In the genomic region with DNA sequence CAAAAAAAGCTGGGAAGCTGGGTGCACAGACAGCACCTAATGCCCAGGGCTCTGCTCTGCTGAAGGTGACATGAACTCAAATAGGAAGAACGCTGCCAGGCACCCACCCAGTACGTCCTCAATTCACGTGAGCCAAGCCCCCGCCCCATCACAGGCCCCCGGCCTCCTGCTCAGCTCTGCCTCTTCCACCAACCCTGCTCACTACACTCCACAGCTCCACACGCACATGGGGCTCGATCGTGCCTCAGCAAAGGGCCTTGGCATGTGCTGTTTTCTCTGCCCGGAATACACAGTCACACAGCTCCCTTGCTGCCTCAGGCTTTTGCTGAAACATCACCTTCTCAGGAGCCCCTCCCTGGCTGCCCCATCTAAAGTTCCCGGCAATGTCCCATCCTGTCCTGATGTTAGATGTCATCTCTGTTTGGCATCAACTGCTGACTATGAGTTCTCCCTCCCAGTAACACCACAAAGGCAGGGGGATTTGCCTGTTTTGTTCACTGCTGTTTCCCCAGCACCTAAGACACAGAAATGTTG, we compare ENCODE assay signal across 11 cellular contexts. TPM values are rescaled to one million over a fixed set of nuclear protein-coding genes. Genes with fewer than 3 reads are reported as not detected.
DNase-seq lines count a peak whose midpoint lies in the region; TF ChIP-seq lines count a peak whose summit lies in the region.
"Had no signal": no experiment of that assay in that cellular context is flagged by ENCODE, and none has a peak within 500 bp of the region (broad histone marks: within the 10 kb centered on the region; RNA-seq: fewer than 3 reads in every experiment).

No MANE protein-coding gene starts in this region.

- H3K27me3 ChIP-seq in PC-9 (ENCODE audit: insufficient read depth, low read depth) (no peaks in the 10 kb centered on the region), spleen (replicated peaks in 1 of 7) (no peaks in the 10 kb centered on the region), esophagus squamous epithelium (no peaks in the 10 kb centered on the region)
- H3K27me3 ChIP-seq: cardiac muscle cell had no signal

- H3K79me2 ChIP-seq in PC-9 (ENCODE audit: low read depth): peaks cover 39% of the 10 kb centered on the region

- no peaks in the 10 kb centered on the region for H3K9me3 ChIP-seq in PC-9 (ENCODE audit: insufficient read depth, low read depth)
- H3K9me3 ChIP-seq in spleen: peaks cover 0 to 6% (median 0%) of the 10 kb centered on the region in 8 donors
- no peaks in the 10 kb centered on the region for H3K9me3 ChIP-seq in esophagus squamous epithelium

- peaks cover 28% of the 10 kb centered on the region for H4K20me1 ChIP-seq in PC-9 (ENCODE audit: insufficient read depth)

- H3K36me3 ChIP-seq in PC-9 (ENCODE audit: low read depth): peaks cover 23% of the 10 kb centered on the region; the same call in 1 of the 2 replicates
- H3K36me3 ChIP-seq in spleen: peaks cover 4 to 54% (median 42%) of the 10 kb centered on the region in 6 donors
- peaks cover 19 to 48% (median 33%) of the 10 kb centered on the region in 3 donors for H3K36me3 ChIP-seq in esophagus squamous epithelium

- H3K36me3 Mint-ChIP-seq in activated naive CD4-positive, alpha-beta T cell treated with anti-CD3 and anti-CD28 coated beads, Interleukin-2, amount 10 ng/mL, durations not matched to agents 7 days and 5 days: peaks cover 52% of the 10 kb centered on the region
- H3K36me3 Mint-ChIP-seq in endothelial cell (ENCODE audit: low read depth, unreplicated experiment): peaks cover 28% of the 10 kb centered on the region

- no peaks in the 10 kb centered on the region for H3K27me3 Mint-ChIP-seq in activated naive CD4-positive, alpha-beta T cell treated with anti-CD3 and anti-CD28 coated beads, Interleukin-2, amount 10 ng/mL, durations not matched to agents 7 days and 5 days
- peaks cover 19% of the 10 kb centered on the region for H3K27me3 Mint-ChIP-seq in endothelial cell (ENCODE audit: unreplicated experiment)

- no peak for DNase-seq in activated naive CD4-positive, alpha-beta T cell treated with anti-CD3 and anti-CD28 coated beads, Interleukin-2, amount 10 ng/mL, durations not matched to agents 7 days and 5 days
- DNase-seq in activated naive CD4-positive, alpha-beta T cell (lab: John Stamatoyannopoulos, UW): no peak
- no peak for DNase-seq in PC-9
- DNase-seq in endothelial cell (ENCODE audit: low spot score): no peak
- DNase-seq in spleen: no peak
- no peak for DNase-seq in esophagus squamous epithelium (lab: John Stamatoyannopoulos, UW)
- DNase-seq in RPMI8226: no peak
- DNase-seq in NCI-H146 treated with DMSO at 0.1 percent for 48 hours (lab: John Stamatoyannopoulos, UW; ENCODE audit: unreplicated experiment): no peak
- DNase-seq: NCI-H1417 had no signal

- no peak overlapping the region for H2AFZ ChIP-seq in PC-9

- H3K4me1 ChIP-seq in PC-9 (replicated peaks; ENCODE audit: insufficient read depth): peaks cover 15% of the 10 kb centered on the region
- H3K4me1 ChIP-seq in spleen: peaks cover 16 to 59% (median 33%) of the 10 kb centered on the region in 6 donors
- peaks cover 15 to 53% (median 31%) of the 10 kb centered on the region in 3 donors for H3K4me1 ChIP-seq in esophagus squamous epithelium

- 81 to 90% (median 86%) methylated on average over 10 of the region's 10 CpGs for WGBS in spleen, 5 donors
- WGBS in esophagus squamous epithelium, 2 donors: 80 to 82% methylated on average over 9 to 10 of the region's 10 CpGs

- no peak overlapping the region for H3K27ac ChIP-seq in PC-9
- H3K27ac ChIP-seq in spleen: peak overlapping the region in 6 of 8 donors; percentile 0 to 97 (median 96)
- peak overlapping the region in 2 of 4 donors; percentile 17 to 34 for H3K27ac ChIP-seq in esophagus squamous epithelium
- H3K27ac ChIP-seq: cardiac muscle cell had no signal

- H3K4me3 Mint-ChIP-seq in activated naive CD4-positive, alpha-beta T cell treated with anti-CD3 and anti-CD28 coated beads, Interleukin-2, amount 10 ng/mL, durations not matched to agents 7 days and 5 days: peak overlapping the region; percentile 87
- H3K4me3 Mint-ChIP-seq in endothelial cell (ENCODE audit: unreplicated experiment): peak overlapping the region; percentile 53

- intact Hi-C loops in PC-9 (cut with micrococcal nuclease; ENCODE audit: unreplicated experiment) (loop anchor here (5.0 kb wide), 1 partner anchor 71 kb away; the partner anchor contains the start of gene ZNF14), spleen (cut with DNase I; ENCODE audit: low total_unique reads) (loop anchor here (10.0 kb wide), 1 partner anchor 74 kb away; the partner anchor contains the start of gene ZNF14), esophagus squamous epithelium (cut with DNase I) (no loop called here)

- BruUV-seq in PC-9 (replicated peaks; lab: Mats Ljungman, UMichigan): no TSS peak

- H3K4me3 ChIP-seq in PC-9: no peak overlapping the region
- peak overlapping the region in 6 of 8 donors; percentile 13 to 100 (median 94) for H3K4me3 ChIP-seq in spleen
- H3K4me3 ChIP-seq in esophagus squamous epithelium: peak overlapping the region in 1 of 4 donors; percentile 100
- H3K4me3 ChIP-seq: cardiac muscle cell, lung had no signal

- CTCF ChIA-PET in activated naive CD4-positive, alpha-beta T cell treated with anti-CD3 and anti-CD28 coated beads, Interleukin-2, amount 10 ng/mL, durations not matched to agents 7 days and 5 days (lab: Charles Lee): interaction anchor here (1.9 kb wide), 1 partner anchor 17 kb away, joined by 7 read pairs; the partner anchor contains the start of gene GMIP
- CTCF ChIA-PET in PC-9 (lab: Charles Lee): interaction anchor here (0.6 kb wide), 1 partner anchor 114 kb away, joined by 3 read pairs; no protein-coding TSS in a partner anchor

- TF ChIP-seq CTCF in PC-9 (conservative IDR thresholded peaks at IDR 0.05) (no peak), endothelial cell (IDR thresholded peaks at IDR 0.05; ENCODE audit: unreplicated experiment) (no peak), spleen (IDR thresholded peaks at IDR 0.05 in 8 of 11, conservative IDR thresholded peaks at IDR 0.05 in 3 of 11) (no peak), esophagus squamous epithelium (IDR thresholded peaks at IDR 0.05) (no peak)

- POLR2A ChIA-PET in PC-9 (lab: Charles Lee; ENCODE audit: unreplicated experiment): no interaction called here

- peaks cover 16% of the 10 kb centered on the region; the same call in 1 of the 2 replicates for H3F3A ChIP-seq in PC-9 (ENCODE audit: insufficient read depth, low read depth)

- H3K27ac Mint-ChIP-seq in activated naive CD4-positive, alpha-beta T cell treated with anti-CD3 and anti-CD28 coated beads, Interleukin-2, amount 10 ng/mL, durations not matched to agents 7 days and 5 days: peak overlapping the region; percentile 84
- peak overlapping the region; percentile 57 for H3K27ac Mint-ChIP-seq in endothelial cell (ENCODE audit: unreplicated experiment)

- 0 out of 2 replicates have a peak overlapping the region, but pooled peaks have one; percentile 99 for H3K4me2 ChIP-seq in PC-9

- no peaks in the 10 kb centered on the region for H3K9me3 Mint-ChIP-seq in activated naive CD4-positive, alpha-beta T cell treated with anti-CD3 and anti-CD28 coated beads, Interleukin-2, amount 10 ng/mL, durations not matched to agents 7 days and 5 days
- no peaks in the 10 kb centered on the region for H3K9me3 Mint-ChIP-seq in endothelial cell (ENCODE audit: unreplicated experiment)

- TF ChIP-seq POLR2A in spleen (IDR thresholded peaks at IDR 0.05) (no peak), esophagus squamous epithelium (IDR thresholded peaks at IDR 0.05) (no peak)

- H3K9me2 ChIP-seq in PC-9 (ENCODE audit: insufficient read depth): no peaks in the 10 kb centered on the region

- peaks cover 27% of the 10 kb centered on the region for H3K4me1 Mint-ChIP-seq in activated naive CD4-positive, alpha-beta T cell treated with anti-CD3 and anti-CD28 coated beads, Interleukin-2, amount 10 ng/mL, durations not matched to agents 7 days and 5 days
- H3K4me1 Mint-ChIP-seq in endothelial cell (ENCODE audit: unreplicated experiment): peaks cover 15% of the 10 kb centered on the region

RNA-seq across cellular contexts. Expression of gene ATP13A1, which starts 2.3 kb away (rescaled TPM):
- total RNA-seq in PC-9 (2021) (41.1 and 59.7 TPM in 2 replicates), endothelial cell (ENCODE audit: unreplicated experiment) (56.7 TPM), spleen (100 to 1,000 TPM in 5 of 7 donors, 10 to 100 TPM in 2; 88.4 to 301 (median 113) TPM), esophagus squamous epithelium (100 to 1,000 TPM in 3 of 4 donors, 10 to 100 TPM in 1; 79.7 to 257 (median 153) TPM)
- polyA plus RNA-seq in spleen: 10 to 100 TPM; 39.7 to 95.3 (median 91.6) TPM

RNA-seq across cellular contexts. Expression of gene ZNF101, which starts 7.4 kb away (rescaled TPM):
- 6.2 and 9.3 TPM in 2 replicates for total RNA-seq in PC-9 (2021)
- 29.5 TPM for total RNA-seq in endothelial cell (ENCODE audit: unreplicated experiment)
- 10 to 100 TPM; 29.6 to 58.3 (median 41.1) TPM for total RNA-seq in spleen
- polyA plus RNA-seq in spleen: 10 to 100 TPM; 29.8 to 51.9 (median 46.3) TPM
- 1 to 10 TPM; 5.5 to 8.2 (median 6.5) TPM for total RNA-seq in esophagus squamous epithelium

RNA-seq across cellular contexts. Expression of gene GMIP, which starts 17.8 kb away (rescaled TPM):
- total RNA-seq in PC-9 (2021) (15.4 and 18.2 TPM in 2 replicates), endothelial cell (ENCODE audit: unreplicated experiment) (18.5 TPM), spleen (100 to 1,000 TPM in 2 of 7 donors, 10 to 100 TPM in 5; 59.9 to 141 (median 96.9) TPM), esophagus squamous epithelium (10 to 100 TPM in 2 of 4 donors, 1 to 10 TPM in 2; 7.0 to 22.8 (median 10.0) TPM)
- 10 to 100 TPM; 26.7 to 60.5 (median 31.9) TPM for polyA plus RNA-seq in spleen

RNA-seq across cellular contexts. Expression of gene LPAR2, which starts 33.2 kb away (rescaled TPM):
- total RNA-seq in PC-9 (2021): 27.4 and 29.2 TPM in 2 replicates
- total RNA-seq in endothelial cell (ENCODE audit: unreplicated experiment): 35.5 TPM
- 10 to 100 TPM; 23.7 to 62.8 (median 41.1) TPM for total RNA-seq in spleen
- polyA plus RNA-seq in spleen: 10 to 100 TPM; 12.4 to 44.1 (median 41.9) TPM
- 10 to 100 TPM in 2 of 4 donors, 1 to 10 TPM in 2; 7.6 to 13.1 (median 9.5) TPM for total RNA-seq in esophagus squamous epithelium

RNA-seq across cellular contexts. Expression of gene PBX4, which starts 42.7 kb away (rescaled TPM):
- total RNA-seq in PC-9 (2021) (5.7 and 7.4 TPM in 2 replicates), endothelial cell (ENCODE audit: unreplicated experiment) (0.82 TPM), spleen (10 to 100 TPM in 2 of 7 donors, 1 to 10 TPM in 5; 5.3 to 12.5 (median 9.3) TPM), esophagus squamous epithelium (1 to 10 TPM in 3 of 4 donors, under 1 TPM in 1; 0.61 to 1.9 (median 1.7) TPM)
- 10 to 100 TPM in 2 of 3 donors, 1 to 10 TPM in 1; 4.4 to 17.8 (median 15.0) TPM for polyA plus RNA-seq in spleen
